ENCODE assay signal across 10 cellular contexts in genomic region chr22:23305922-23306374, GRCh38.
DNase-seq lines count a peak whose midpoint lies in the region; ATAC-seq and TF ChIP-seq lines count a peak whose summit lies in the region.
"Had no signal": no experiment of that assay in that cellular context is flagged by ENCODE, and none has a peak within 500 bp of the region (broad histone marks: within the 10 kb centered on the region; RNA-seq: fewer than 3 reads in every experiment).

No MANE protein-coding gene starts in this region.

- peak; percentile 89 to 91 for ATAC-seq in right cardiac atrium
- no peak for ATAC-seq in HG03196 (IDR thresholded peaks at IDR 0.05; ENCODE audit: unreplicated experiment)
- no peak for ATAC-seq in GM18498 (IDR thresholded peaks at IDR 0.05; ENCODE audit: unreplicated experiment)
- ATAC-seq: Panc1 had no signal

- whole genome bisulfite sequencing in right cardiac atrium, result 29% methylated on average over 11 of the region's 11 CpGs

- H3K9me3 ChIP-seq in right cardiac atrium (ENCODE audit: control insufficient read depth, low read length) (no peaks in the 10 kb centered on the region), skeletal muscle tissue (ENCODE audit: control insufficient read depth in 3 of 3, low read length in 3 of 3) (no peaks in the 10 kb centered on the region)

- H3K4me1 ChIP-seq in right cardiac atrium (ENCODE audit: control insufficient read depth, insufficient read depth, low read length) (peaks cover 14% of the 10 kb centered on the region), skeletal muscle tissue (ENCODE audit: control insufficient read depth in 3 of 3, insufficient read depth in 3 of 3, low read length in 3 of 3) (peaks cover 9 to 18% (median 16%) of the 10 kb centered on the region in 3 donors)

- in situ Hi-C loops in astrocyte of the cerebellum (cut with HindIII; ENCODE audit: low sequenced_read_pairs), result no loop called here

- H3K27me3 ChIP-seq in right cardiac atrium (ENCODE audit: control insufficient read depth, insufficient read depth), result no peaks in the 10 kb centered on the region
- no peaks in the 10 kb centered on the region for H3K27me3 ChIP-seq in skeletal muscle tissue (ENCODE audit: control insufficient read depth in 3 of 3, insufficient read depth in 3 of 3, low read length in 3 of 3)
- H3K27me3 ChIP-seq: cardiac muscle cell had no signal

- intact Hi-C loops in right cardiac atrium (cut with DNase I), result loop anchor here in 1 of 4 donors (10.0 kb wide), 1 partner anchor 229 kb away; no protein-coding TSS in a partner anchor

- peak overlapping the region; percentile 99 for H3K27ac ChIP-seq in right cardiac atrium (ENCODE audit: low read length)
- peak overlapping the region; percentile 70 for H3K27ac ChIP-seq in skeletal muscle tissue (ENCODE audit: low read depth, low read length)
- H3K27ac ChIP-seq: cardiac muscle cell had no signal

- H3K36me3 ChIP-seq in skeletal muscle tissue (ENCODE audit: control insufficient read depth in 3 of 3, insufficient read depth in 3 of 3, low read length in 3 of 3), result no peaks in the 10 kb centered on the region

- H3K4me3 ChIP-seq in astrocyte of the cerebellum (ENCODE audit: low read depth, low read length) (no peak overlapping the region), right cardiac atrium (ENCODE audit: low read length) (peak overlapping the region; percentile 19), skeletal muscle tissue (ENCODE audit: low read length in 3 of 3) (peak overlapping the region in 1 of 3 donors; percentile 14)
- H3K4me3 ChIP-seq: cardiac muscle cell had no signal

- no peak for TF ChIP-seq CTCF in astrocyte of the cerebellum (IDR thresholded peaks at IDR 0.05; ENCODE audit: low read depth, low read length, missing control alignments)

- DNase-seq in HT1080 (ENCODE audit: low read depth) (peak; percentile 83), astrocyte of the cerebellum (ENCODE audit: low read depth) (peak; percentile 32), right cardiac atrium (peak; percentile 90 to 94 (median 91)), SW 1271 (lab: John Stamatoyannopoulos, UW) (no peak)
- no peak for DNase-seq in stimulated activated CD4-positive, alpha-beta T cell treated with anti-CD3 and anti-CD28 coated beads, Interleukin-12 subunit alpha, Interleukin-12 subunit beta, amount 100 ng/mL, for 4 hours

- H3K9ac ChIP-seq in skeletal muscle tissue (ENCODE audit: low read depth in 1 of 3, low read length in 3 of 3), result no peak overlapping the region

Comparison
In these comparisons a context has a peak if more than half of its experiments do, and no peak if none do; other contexts are left out.
1. DNase-seq: peak in HT1080 (single experiment), astrocyte of the cerebellum (single experiment) and right cardiac atrium (3 of 3); none in SW 1271 (0 of 2) and stimulated activated CD4-positive, alpha-beta T cell treated with anti-CD3 and anti-CD28 coated beads, Interleukin-12 subunit alpha, Interleukin-12 subunit beta, amount 100 ng/mL, for 4 hours (single experiment).
2. ATAC-seq: peak in right cardiac atrium (2 of 2); none in HG03196 (single experiment) and GM18498 (single experiment).